8 cellular contexts compared by ENCODE assay signal in the genomic region with DNA sequence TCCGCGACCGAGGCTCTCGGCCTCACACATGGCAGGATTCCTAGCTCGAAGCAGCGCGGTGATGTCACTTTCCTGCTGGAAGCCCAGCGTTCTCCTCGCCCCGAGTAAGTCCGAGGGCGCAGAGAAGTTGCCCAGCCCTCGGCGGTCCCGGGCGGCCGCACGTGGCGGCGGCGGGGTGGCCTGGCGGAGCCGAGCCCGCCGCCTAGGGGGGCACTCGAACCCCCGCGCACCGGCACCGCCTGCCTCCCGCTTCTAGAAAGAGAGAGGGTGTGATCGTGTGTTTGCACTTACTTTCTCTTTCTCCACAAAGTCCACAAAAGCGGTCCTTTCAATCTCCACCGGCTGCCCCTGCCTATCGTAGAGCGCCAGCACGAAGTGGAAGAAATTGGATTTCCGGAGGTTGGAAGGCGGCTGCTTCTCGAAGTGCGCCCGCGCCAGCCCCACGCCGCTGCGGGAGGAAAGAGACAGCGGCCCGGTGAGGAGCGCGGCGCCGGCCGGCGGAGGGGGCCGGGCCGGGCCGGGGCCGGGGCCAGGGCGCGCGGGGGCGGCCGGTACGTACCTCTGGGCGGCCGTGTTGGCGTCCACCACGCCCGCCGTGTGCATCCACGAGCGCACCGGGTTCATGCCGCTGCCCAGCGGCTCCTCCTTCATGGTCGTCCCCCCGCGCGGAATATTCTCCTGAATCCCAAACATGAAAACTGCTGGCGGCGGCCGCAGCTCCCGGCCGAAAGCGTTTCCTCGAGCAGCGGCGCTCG. TPM values are rescaled to one million over a fixed set of nuclear protein-coding genes. Genes with fewer than 3 reads are reported as not detected.
A peak's percentile ranks its signal among the peaks of the same experiment; 100 is the strongest.
DNase-seq lines count a peak whose midpoint lies in the region; ATAC-seq and TF ChIP-seq lines count a peak whose summit lies in the region.

No MANE protein-coding gene starts in this region.

- peaks cover 15% of the 10 kb centered on the region for H4K20me1 ChIP-seq in GM23338 (replicated peaks; ENCODE audit: insufficient read depth)
- H4K20me1 ChIP-seq in PC-9 (ENCODE audit: insufficient read depth) = no peaks in the 10 kb centered on the region

- H3F3A ChIP-seq in GM23338 (replicated peaks; ENCODE audit: low read depth) (peaks cover 21% of the 10 kb centered on the region), PC-9 (ENCODE audit: insufficient read depth, low read depth) (no peaks in the 10 kb centered on the region)

- H3K27ac ChIP-seq in GM23338 (ENCODE audit: low read depth) = no peak overlapping the region
- no peak overlapping the region for H3K27ac ChIP-seq in foreskin keratinocyte
- no peak overlapping the region for H3K27ac ChIP-seq in rectal smooth muscle tissue (ENCODE audit: low read depth, low read length)
- H3K27ac ChIP-seq in PC-9 = no peak overlapping the region

- peaks cover 83% of the 10 kb centered on the region for H3K27me3 Mint-ChIP-seq in GM23338 (ENCODE audit: insufficient read depth, low read depth, poor library complexity)

- no peak overlapping the region for H3K27ac Mint-ChIP-seq in GM23338

- peaks cover 37% of the 10 kb centered on the region for H3K4me1 Mint-ChIP-seq in GM23338

- H3K79me2 ChIP-seq in GM23338 (replicated peaks; ENCODE audit: insufficient read depth) (no peaks in the 10 kb centered on the region), PC-9 (ENCODE audit: low read depth) (no peaks in the 10 kb centered on the region)

- H3K9me2 ChIP-seq in GM23338 (ENCODE audit: insufficient read depth) = no peaks in the 10 kb centered on the region
- no peaks in the 10 kb centered on the region for H3K9me2 ChIP-seq in PC-9 (ENCODE audit: insufficient read depth)

- intact Hi-C loops in PC-9 (cut with micrococcal nuclease; ENCODE audit: unreplicated experiment) = no loop called here

- H3K4me3 ChIP-seq in GM23338 = peak overlapping the region; percentile 64
- H3K4me3 ChIP-seq in rectal smooth muscle tissue (ENCODE audit: low read length) = peak overlapping the region; percentile 62
- H3K4me3 ChIP-seq in PC-9 = no peak overlapping the region

- H3K4me1 ChIP-seq in GM23338 (ENCODE audit: insufficient read depth) = peaks cover 59% of the 10 kb centered on the region
- H3K4me1 ChIP-seq in foreskin keratinocyte = no peaks in the 10 kb centered on the region
- peaks cover 3% of the 10 kb centered on the region for H3K4me1 ChIP-seq in rectal smooth muscle tissue (ENCODE audit: control insufficient read depth, insufficient read depth, low read length)
- no peaks in the 10 kb centered on the region for H3K4me1 ChIP-seq in PC-9 (replicated peaks; ENCODE audit: insufficient read depth)

- H3K9ac ChIP-seq in rectal smooth muscle tissue (ENCODE audit: low read length) = no peak overlapping the region

- DNase-seq in GM23338 (ENCODE audit: low spot score) (peak; percentile 71), UCSD-AML1 (lab: John Stamatoyannopoulos, UW; ENCODE audit: unreplicated experiment) (peak; percentile 50), foreskin keratinocyte (no peak), SKM-1 treated with dmso at 0.1 percent for 144 hours (lab: John Stamatoyannopoulos, UW; ENCODE audit: unreplicated experiment) (no peak), PC-9 (no peak)
- no peak for DNase-seq in central memory CD4-positive, alpha-beta T cell

- no peak for ATAC-seq in GM23338
- peak; percentile 8 for ATAC-seq in foreskin keratinocyte
- ATAC-seq in HG03175 (IDR thresholded peaks at IDR 0.05; ENCODE audit: unreplicated experiment) = no peak

- peak overlapping the region; percentile 70 for H3K4me2 ChIP-seq in GM23338
- no peak overlapping the region for H3K4me2 ChIP-seq in PC-9

- no peaks in the 10 kb centered on the region for H3K9me3 ChIP-seq in PC-9 (ENCODE audit: insufficient read depth, low read depth)

- peaks cover 98% of the 10 kb centered on the region for H3K27me3 ChIP-seq in GM23338 (ENCODE audit: insufficient read depth)
- peaks cover 100% of the 10 kb centered on the region for H3K27me3 ChIP-seq in foreskin keratinocyte
- peaks cover 55% of the 10 kb centered on the region for H3K27me3 ChIP-seq in rectal smooth muscle tissue (ENCODE audit: control insufficient read depth, insufficient read depth, low read length)
- H3K27me3 ChIP-seq in PC-9 (ENCODE audit: insufficient read depth, low read depth) = no peaks in the 10 kb centered on the region

- H3K36me3 Mint-ChIP-seq in GM23338 (ENCODE audit: low read depth) = no peaks in the 10 kb centered on the region; the same call in 2 of the 3 replicates

- BruUV-seq in PC-9 (replicated peaks; lab: Mats Ljungman, UMichigan) = no TSS peak

- H2AFZ ChIP-seq in GM23338 = peak overlapping the region; percentile 56; the same call in 1 of the 2 replicates
- no peak overlapping the region for H2AFZ ChIP-seq in PC-9

- TF ChIP-seq CTCF in GM23338 (conservative IDR thresholded peaks at IDR 0.05; ENCODE audit: low read depth in 2 of 2) (no peak), foreskin keratinocyte (conservative IDR thresholded peaks at IDR 0.05) (no peak), PC-9 (conservative IDR thresholded peaks at IDR 0.05) (no peak)

- POLR2A ChIA-PET in PC-9 (lab: Charles Lee; ENCODE audit: unreplicated experiment) = no interaction called here

- peak overlapping the region; percentile 71 for H3K4me3 Mint-ChIP-seq in GM23338

- CTCF ChIA-PET in PC-9 (lab: Charles Lee) = no interaction called here

- H3K36me3 ChIP-seq in GM23338 (ENCODE audit: insufficient read depth) (no peaks in the 10 kb centered on the region), rectal smooth muscle tissue (ENCODE audit: control insufficient read depth, insufficient read depth, low read length) (no peaks in the 10 kb centered on the region), PC-9 (ENCODE audit: low read depth) (no peaks in the 10 kb centered on the region)

- H3K9me3 Mint-ChIP-seq in GM23338 = peaks cover 11% of the 10 kb centered on the region; the same call in 2 of the 3 replicates

TF ChIP-seq in GM23338, 12 proteins besides CTCF, POLR2A, EP300 and RAD21:
- TF ChIP-seq EZH2phosphoT487 (IDR thresholded peaks at IDR 0.05; ENCODE audit: unreplicated experiment) (peak; percentile 89), JUNB (IDR thresholded peaks at IDR 0.05; ENCODE audit: unreplicated experiment) (no peak), EZH2 (IDR thresholded peaks at IDR 0.05; ENCODE audit: low read depth, unreplicated experiment) (peak; percentile 79)

RNA-seq across cellular contexts. Expression of a gene that starts 0.8 kb away (rescaled TPM):
- total RNA-seq in GM23338 (2014; rRNA removed; shearing (Covaris generic)) = 0.23 and 0.49 TPM in 2 replicates
- polyA plus RNA-seq in GM23338 (2016; fragmentation: Nextera tagmentation; extraction: Ambion mirVana) (0.12 and 0.27 TPM in 2 replicates), foreskin keratinocyte (0.02 TPM in 1 of 2 replicates, not detected in the other)
- total RNA-seq in foreskin keratinocyte (0.03 and 0.04 TPM in 2 replicates), PC-9 (2021) (not detected in 2 replicates)

Comparison
In these comparisons a context has a peak if more than half of its experiments do, and no peak if none do; other contexts are left out.
1. DNase-seq: peak in GM23338 (single experiment) and UCSD-AML1 (single experiment); none in foreskin keratinocyte (0 of 2), central memory CD4-positive, alpha-beta T cell (single experiment), SKM-1 treated with dmso at 0.1 percent for 144 hours (single experiment) and PC-9 (0 of 2).